Comparison of ENCODE assay signal across 2 cellular contexts in genomic region chr18:45984546-45985235, GRCh38.
TF ChIP-seq lines count a peak whose summit lies in the region.

No MANE protein-coding gene starts in this region.

TF ChIP-seq in HCT116, 20 proteins besides CTCF, POLR2A, EP300 and RAD21:
- no peak for TF ChIP-seq REST (IDR thresholded peaks at IDR 0.05; ENCODE audit: low read depth)
- no peak for TF ChIP-seq POLR2AphosphoS5 (IDR thresholded peaks at IDR 0.05; ENCODE audit: low read depth, low read length)
- TF ChIP-seq YY1 (IDR thresholded peaks at IDR 0.05; ENCODE audit: extremely low read depth, insufficient replicate concordance, low read depth, low read length), result no peak
- TF ChIP-seq SRF (IDR thresholded peaks at IDR 0.05; ENCODE audit: low read depth), result no peak
- TF ChIP-seq ZNF274 (IDR thresholded peaks at IDR 0.05; ENCODE audit: low read depth, low read length), result no peak
- no peak for TF ChIP-seq SIN3A (IDR thresholded peaks at IDR 0.05; ENCODE audit: low read depth)
- no peak for TF ChIP-seq ELF1 (IDR thresholded peaks at IDR 0.05; ENCODE audit: borderline replicate concordance, low read depth)
- no peak for TF ChIP-seq CEBPB (IDR thresholded peaks at IDR 0.05; ENCODE audit: low read depth)
- TF ChIP-seq EZH2 (IDR thresholded peaks at IDR 0.05), result no peak
- TF ChIP-seq EZH2phosphoT487 (IDR thresholded peaks at IDR 0.05; ENCODE audit: borderline replicate concordance), result no peak
- no peak for TF ChIP-seq ZFX (IDR thresholded peaks at IDR 0.05)
- no peak for TF ChIP-seq ATF3 (IDR thresholded peaks at IDR 0.05)
- TF ChIP-seq FOSL1 (IDR thresholded peaks at IDR 0.05; ENCODE audit: low read depth), result no peak
- TF ChIP-seq JUND (IDR thresholded peaks at IDR 0.05), result no peak
- no peak for TF ChIP-seq TCF7L2 (IDR thresholded peaks at IDR 0.05; ENCODE audit: borderline replicate concordance, extremely low read depth, insufficient read depth, insufficient read length)
- no peak for TF ChIP-seq MAX (IDR thresholded peaks at IDR 0.05)
- no peak for TF ChIP-seq ZBTB33 (IDR thresholded peaks at IDR 0.05; ENCODE audit: extremely low read depth, insufficient replicate concordance, low read length)

TF ChIP-seq in K562, 482 proteins besides CTCF, POLR2A, EP300 and RAD21:
- TF ChIP-seq ZC3H11A (IDR thresholded peaks at IDR 0.05; ENCODE audit: low read depth, low read length) (no peak), ZNF780A (CRISPR knock-in tag; IDR thresholded peaks at IDR 0.05) (no peak), ZSCAN32 (CRISPR knock-in tag; IDR thresholded peaks at IDR 0.05) (no peak), PYGO2 (tag; IDR thresholded peaks at IDR 0.05) (no peak), DPF2 (IDR thresholded peaks at IDR 0.05) (no peak), ZNF316 (IDR thresholded peaks at IDR 0.05) (no peak), MITF (IDR thresholded peaks at IDR 0.05) (no peak), TCFL5 (CRISPR knock-in tag; conservative IDR thresholded peaks at IDR 0.05) (no peak), OTX1 (CRISPR knock-in tag; IDR thresholded peaks at IDR 0.05) (no peak), STAG1 (CRISPR knock-in tag; IDR thresholded peaks at IDR 0.05; ENCODE audit: borderline replicate concordance) (no peak)
